Comparison of ENCODE assay signal across 1 cellular context in the genomic region with DNA sequence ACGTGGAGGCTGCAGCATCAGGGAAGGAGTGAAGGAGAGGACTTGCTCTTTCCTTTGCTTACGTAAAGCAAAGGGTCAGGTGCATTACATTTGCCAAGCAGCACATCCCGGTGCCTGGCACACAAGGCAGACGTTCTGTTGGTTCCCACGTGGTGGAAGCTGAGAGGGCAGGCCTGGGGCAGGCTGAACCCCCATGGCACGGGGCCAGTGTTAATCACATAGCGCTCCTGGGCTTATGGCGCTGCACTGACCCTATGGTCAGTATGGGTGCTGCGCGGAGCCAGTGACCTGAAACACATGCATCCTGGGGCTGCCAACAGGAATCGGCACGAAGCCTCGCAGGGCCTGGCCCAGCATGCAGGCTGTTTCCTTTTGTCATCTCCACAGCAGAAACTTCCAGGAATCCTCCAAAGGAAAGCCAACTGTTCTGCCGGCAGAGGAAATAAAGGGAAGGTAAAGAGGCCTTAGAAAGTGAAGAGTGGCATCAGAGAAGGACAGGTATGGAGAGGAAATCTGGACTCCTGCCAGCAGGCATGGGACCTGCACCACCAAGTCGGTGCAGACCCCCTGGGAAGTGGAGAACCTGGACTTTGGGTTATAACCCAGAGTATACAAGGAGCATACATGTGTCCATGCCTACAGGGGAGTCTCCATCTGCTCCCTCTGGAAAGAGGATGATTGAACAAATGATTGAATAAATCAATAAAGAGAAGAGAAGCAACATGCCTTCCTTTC.
TF ChIP-seq lines count a peak whose summit lies in the region.

No MANE protein-coding gene starts in this region.

TF ChIP-seq in H1, 55 proteins besides CTCF, POLR2A, EP300 and RAD21 (continued from another document):
- no peak for TF ChIP-seq MAFK (IDR thresholded peaks at IDR 0.05; ENCODE audit: low read depth, low read length)
- TF ChIP-seq EGR1 (IDR thresholded peaks at IDR 0.05; ENCODE audit: borderline replicate concordance, low read depth, low read length), result no peak
- no peak for TF ChIP-seq ZNF274 (IDR thresholded peaks at IDR 0.05; ENCODE audit: borderline replicate concordance, extremely low read depth, low read length)
